In genomic region chr19:14369399-14370168, GRCh38 we compare ENCODE assay signal across 8 cellular contexts. TPM values are rescaled to one million over a fixed set of nuclear protein-coding genes. Genes with fewer than 3 reads are reported as not detected.
DNase-seq lines count a peak whose midpoint lies in the region; ATAC-seq and TF ChIP-seq lines count a peak whose summit lies in the region.

No MANE protein-coding gene starts in this region.

- H3K4me3 Mint-ChIP-seq in IgD-negative memory B cell: peak overlapping the region; percentile 82 to 96 (median 91)

- no peaks in the 10 kb centered on the region for H3K27me3 Mint-ChIP-seq in IgD-negative memory B cell

- no peak for TF ChIP-seq CTCF in fibroblast of villous mesenchyme (IDR thresholded peaks at IDR 0.05; ENCODE audit: insufficient read depth, low read depth, low read length)

- DNase-seq in activated T-cell treated with anti-CD3 and anti-CD28 coated beads for 1 hour (ENCODE audit: low read depth): peak; percentile 70
- peak; percentile 28 for DNase-seq in fibroblast of villous mesenchyme (ENCODE audit: low read depth)
- peak; percentile 68 to 81 (median 78) for DNase-seq in stimulated activated CD4-positive, alpha-beta T cell treated with anti-CD3 and anti-CD28 coated beads, TNF-alpha, amount 100 ng/mL, for 4 hours (ENCODE audit: low read depth in 3 of 3)
- DNase-seq in NCI-H774 (lab: John Stamatoyannopoulos, UW): no peak

- peaks cover 30 to 45% (median 30%) of the 10 kb centered on the region in 3 donors for H3K4me1 Mint-ChIP-seq in IgD-negative memory B cell

- H3K4me3 ChIP-seq in fibroblast of villous mesenchyme (ENCODE audit: low read depth, low read length): no peak overlapping the region

- H3K9me3 Mint-ChIP-seq in IgD-negative memory B cell: peaks cover 0 to 4% (median 2%) of the 10 kb centered on the region in 3 donors

- ATAC-seq in GM21786 (IDR thresholded peaks at IDR 0.05; ENCODE audit: unreplicated experiment) (no peak), HG02970 (IDR thresholded peaks at IDR 0.05; ENCODE audit: low FRiP score, unreplicated experiment) (no peak), HG02884 (IDR thresholded peaks at IDR 0.05; ENCODE audit: unreplicated experiment) (no peak)

- H3K27ac Mint-ChIP-seq in IgD-negative memory B cell: peak overlapping the region; percentile 78 to 100 (median 100)

- peaks cover 2% of the 10 kb centered on the region for H3K36me3 Mint-ChIP-seq in IgD-negative memory B cell

RNA-seq across cellular contexts. Expression of gene ADGRE5, which starts 11.7 kb away (rescaled TPM):
- 89.3 TPM for polyA plus RNA-seq in IgD-negative memory B cell
- 40.9 and 48.4 TPM in 2 replicates for total RNA-seq in fibroblast of villous mesenchyme

RNA-seq across cellular contexts. Expression of gene DDX39A, which starts 49.6 kb away (rescaled TPM):
- 169 TPM for polyA plus RNA-seq in IgD-negative memory B cell
- 56.6 and 63.8 TPM in 2 replicates for total RNA-seq in fibroblast of villous mesenchyme
